Comparison of ENCODE assay signal across 16 cellular contexts in genomic region chr11:116808262-116809175, GRCh38. TPM values are rescaled to one million over a fixed set of nuclear protein-coding genes. Genes with fewer than 3 reads are reported as not detected.
A peak's percentile ranks its signal among the peaks of the same experiment; 100 is the strongest.
DNase-seq lines count a peak whose midpoint lies in the region; TF ChIP-seq lines count a peak whose summit lies in the region.
"Had no signal": no experiment of that assay in that cellular context is flagged by ENCODE, and none has a peak within 500 bp of the region (broad histone marks: within the 10 kb centered on the region; RNA-seq: fewer than 3 reads in every experiment).

No MANE protein-coding gene starts in this region.

- H3K36me3 ChIP-seq in Peyer's patch (no peaks in the 10 kb centered on the region), neuronal stem cell (replicated peaks in 1 of 2; ENCODE audit: control insufficient read depth in 2 of 2, insufficient read depth in 2 of 2, low read length in 2 of 2) (no peaks in the 10 kb centered on the region)
- H3K36me3 ChIP-seq: heart right ventricle had no signal

- peak overlapping the region; percentile 12 for H3K9ac ChIP-seq in neuronal stem cell (ENCODE audit: low read depth, low read length, poor library complexity)

- WGBS in neuronal stem cell (ENCODE audit: extremely low coverage in 2 of 2, insufficient read length in 2 of 2, insufficient replicate concordance in 1 of 2), 2 donors, result no CpG with 5 or more reads among the region's 14 CpGs

- H3K4ac ChIP-seq in neuronal stem cell (ENCODE audit: low read length), result no peak overlapping the region

- H2BK12ac ChIP-seq in neuronal stem cell (ENCODE audit: low read length), result no peak overlapping the region

- DNase-seq in AG08395 (ENCODE audit: low spot score) (peak; percentile 25), Peyer's patch (peak in 2 of 3 donors; percentile 75 to 83), fibroblast of mammary gland (ENCODE audit: low read depth) (peak; percentile 86), neuronal stem cell (ENCODE audit: low spot score) (no peak), occipital lobe (lab: John Stamatoyannopoulos, UW) (no peak), GM20000 (ENCODE audit: low spot score) (no peak), NCI-H2029 (lab: John Stamatoyannopoulos, UW) (no peak), DMS 273 (lab: John Stamatoyannopoulos, UW; ENCODE audit: unreplicated experiment) (no peak)
- DNase-seq: ACHN; activated CD4-positive, alpha-beta memory T cell treated with anti-CD3 and anti-CD28 coated beads, Interleukin-2, amount 10 ng/mL, durations not matched to agents 7 days and 5 days; activated effector memory CD4-positive, alpha-beta T cell treated with Interleukin-2 at 50 U/mL for 16 hours; effector CD4-positive, alpha-beta T cell; heart right ventricle; Kasumi-1; left cardiac atrium had no signal

- no peak overlapping the region for H2AFZ ChIP-seq in neuronal stem cell (ENCODE audit: low read length)

- no peak overlapping the region for H3K23ac ChIP-seq in neuronal stem cell (ENCODE audit: low read depth, low read length, poor library complexity)

- no peaks in the 10 kb centered on the region for H3K79me1 ChIP-seq in neuronal stem cell (ENCODE audit: low read depth, low read length)

- no peak for TF ChIP-seq CTCF in Peyer's patch (IDR thresholded peaks at IDR 0.05)
- no peak for TF ChIP-seq CTCF in fibroblast of mammary gland (conservative IDR thresholded peaks at IDR 0.05; ENCODE audit: control insufficient read depth, insufficient read depth, low read depth, low read length)
- no peak for TF ChIP-seq CTCF in GM20000 (IDR thresholded peaks at IDR 0.05; ENCODE audit: extremely low read depth, missing control alignments)

- no peak overlapping the region for H2BK15ac ChIP-seq in neuronal stem cell (ENCODE audit: low read length)

- H3K4me3 ChIP-seq in Peyer's patch (no peak overlapping the region), fibroblast of mammary gland (ENCODE audit: control insufficient read depth, low read depth, low read length) (no peak overlapping the region), neuronal stem cell (ENCODE audit: low read length in 2 of 2) (no peak overlapping the region)
- H3K4me3 ChIP-seq: heart right ventricle had no signal

- H3K27me3 ChIP-seq in Peyer's patch (no peaks in the 10 kb centered on the region), neuronal stem cell (ENCODE audit: control insufficient read depth in 3 of 3, insufficient read depth in 3 of 3, low read depth in 1 of 3, low read length in 3 of 3) (peaks cover 0 to 18% (median 0%) of the 10 kb centered on the region in 3 experiments)
- H3K27me3 ChIP-seq: heart right ventricle had no signal

- peaks cover 0 to 6% (median 0%) of the 10 kb centered on the region in 4 donors for H3K4me1 ChIP-seq in Peyer's patch
- no peaks in the 10 kb centered on the region for H3K4me1 ChIP-seq in neuronal stem cell (ENCODE audit: control insufficient read depth in 2 of 2, insufficient read depth in 1 of 2, low read depth in 1 of 2, low read length in 2 of 2)

- H3K27ac ChIP-seq in Peyer's patch, result peak overlapping the region in 3 of 4 donors; percentile 16 to 93 (median 84)
- H3K27ac ChIP-seq in neuronal stem cell (replicated peaks; ENCODE audit: low read length), result no peak overlapping the region
- H3K27ac ChIP-seq: heart right ventricle had no signal

- no peak overlapping the region for H3K4me2 ChIP-seq in neuronal stem cell (ENCODE audit: insufficient read depth, low read length, poor library complexity, severe bottlenecking)

- TF ChIP-seq POLR2A in Peyer's patch (IDR thresholded peaks at IDR 0.05), result peak in 1 of 2 donors; percentile 28

- no peak overlapping the region for H4K91ac ChIP-seq in neuronal stem cell (ENCODE audit: low read depth, low read length, poor library complexity)

- no peak overlapping the region for H4K8ac ChIP-seq in neuronal stem cell (ENCODE audit: low read depth, low read length)

- no peak overlapping the region for H3K14ac ChIP-seq in neuronal stem cell (ENCODE audit: low read length)

- H2BK5ac ChIP-seq in neuronal stem cell (ENCODE audit: low read length), result no peak overlapping the region

- H3K9me3 ChIP-seq in Peyer's patch, result no peaks in the 10 kb centered on the region
- H3K9me3 ChIP-seq in neuronal stem cell (replicated peaks in 1 of 2; ENCODE audit: control insufficient read depth in 2 of 2, insufficient read depth in 1 of 2, low read depth in 1 of 2, low read length in 2 of 2), result no peaks in the 10 kb centered on the region

- H3K18ac ChIP-seq in neuronal stem cell (ENCODE audit: low read length), result peak overlapping the region; percentile 25

- no peak overlapping the region for H2AK5ac ChIP-seq in neuronal stem cell (ENCODE audit: low read depth, low read length)

- H2BK120ac ChIP-seq in neuronal stem cell (ENCODE audit: low read depth, low read length), result no peak overlapping the region

RNA-seq across cellular contexts. Expression of gene APOA4, which starts 14.6 kb away (rescaled TPM):
- total RNA-seq in Peyer's patch, result over 10,000 TPM in 1 of 4 donors, 1,000 to 10,000 TPM in 2, 100 to 1,000 TPM in 1; 107 to 10,211 (median 6,146) TPM
- polyA plus RNA-seq in neuronal stem cell (2013, experiment 1 of 2), result not detected
- not detected for polyA plus RNA-seq in neuronal stem cell (2013, experiment 2 of 2)
- not detected for total RNA-seq in occipital lobe
- total RNA-seq: activated CD4-positive, alpha-beta memory T cell treated with anti-CD3 and anti-CD28 coated beads, Interleukin-2, amount 10 ng/mL, durations not matched to agents 7 days and 5 days; left cardiac atrium; neural crest cell had no signal

RNA-seq across cellular contexts. Expression of gene APOA5, which starts 16.8 kb away (rescaled TPM):
- total RNA-seq in Peyer's patch (1 to 10 TPM in 2 of 4 donors, not detected in 2; 2.8 to 3.2 TPM), occipital lobe (not detected)
- 0.03 TPM for polyA plus RNA-seq in neuronal stem cell (2013, experiment 1 of 2)
- polyA plus RNA-seq in neuronal stem cell (2013, experiment 2 of 2), result not detected
- total RNA-seq: activated CD4-positive, alpha-beta memory T cell treated with anti-CD3 and anti-CD28 coated beads, Interleukin-2, amount 10 ng/mL, durations not matched to agents 7 days and 5 days; heart right ventricle; left cardiac atrium; neural crest cell had no signal
- polyA plus RNA-seq: heart right ventricle had no signal

RNA-seq across cellular contexts. Expression of gene ZPR1, which starts 20.7 kb away (rescaled TPM):
- total RNA-seq in Peyer's patch, result 10 to 100 TPM; 17.0 to 52.6 (median 32.5) TPM
- polyA plus RNA-seq in neuronal stem cell (2013, experiment 1 of 2), result 20.9 TPM
- polyA plus RNA-seq in neuronal stem cell (2013, experiment 2 of 2), result 21.9 TPM
- total RNA-seq in occipital lobe, result 39.6 TPM

RNA-seq across cellular contexts. Expression of gene APOC3, which starts 21.2 kb away (rescaled TPM):
- total RNA-seq in Peyer's patch, result over 10,000 TPM in 1 of 4 donors, 1,000 to 10,000 TPM in 2, 100 to 1,000 TPM in 1; 276 to 11,857 (median 5,024) TPM
- polyA plus RNA-seq in neuronal stem cell (2013, experiment 1 of 2), result not detected
- not detected for polyA plus RNA-seq in neuronal stem cell (2013, experiment 2 of 2)
- not detected for total RNA-seq in occipital lobe
- total RNA-seq: activated CD4-positive, alpha-beta memory T cell treated with anti-CD3 and anti-CD28 coated beads, Interleukin-2, amount 10 ng/mL, durations not matched to agents 7 days and 5 days; left cardiac atrium; neural crest cell had no signal

RNA-seq across cellular contexts. Expression of gene APOA1, which starts 28.9 kb away (rescaled TPM):
- total RNA-seq in Peyer's patch (1,000 to 10,000 TPM in 3 of 4 donors, 10 to 100 TPM in 1; 42.9 to 6,445 (median 3,046) TPM), occipital lobe (0.78 TPM)
- polyA plus RNA-seq in neuronal stem cell (2013, experiment 1 of 2), result 0.29 TPM
- polyA plus RNA-seq in neuronal stem cell (2013, experiment 2 of 2), result 0.46 TPM
- total RNA-seq: activated CD4-positive, alpha-beta memory T cell treated with anti-CD3 and anti-CD28 coated beads, Interleukin-2, amount 10 ng/mL, durations not matched to agents 7 days and 5 days had no signal

Comparison
In these comparisons a context has a peak if more than half of its experiments do, and no peak if none do; other contexts are left out.
1. DNase-seq: peak in AG08395 (single experiment), Peyer's patch (2 of 3) and fibroblast of mammary gland (single experiment); none in neuronal stem cell (single experiment), occipital lobe (single experiment), GM20000 (single experiment), NCI-H2029 (single experiment) and DMS 273 (single experiment).
2. RNA of gene APOA4, which starts 14.6 kb away (total RNA-seq): 107 to 10,211 TPM in Peyer's patch; not detected in occipital lobe (single experiment); every median in the first group is over 100 times any median in the second.